Comparison of ENCODE assay signal across 14 cellular contexts in the genomic region with DNA sequence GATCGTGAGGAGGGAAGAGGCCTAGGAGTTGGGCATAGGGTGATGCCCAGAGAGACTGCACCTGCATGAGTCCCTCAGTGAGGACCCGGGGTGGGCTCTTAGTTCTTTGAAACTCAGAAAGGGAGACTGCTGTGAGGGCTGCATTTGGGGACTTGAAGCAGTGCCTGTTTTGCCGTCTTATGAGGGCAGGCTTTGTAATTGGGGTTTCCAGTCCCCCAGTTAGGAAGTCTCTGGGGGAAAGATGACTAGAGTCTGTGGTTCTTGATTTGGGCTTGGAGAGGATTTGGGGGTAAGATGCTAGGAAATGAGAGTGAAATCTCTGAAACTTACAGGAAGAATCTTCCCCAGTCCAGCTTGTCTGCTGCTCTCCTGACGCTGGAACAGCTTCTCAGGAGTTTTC.
DNase-seq lines count a peak whose midpoint lies in the region; ATAC-seq, FAIRE-seq and TF ChIP-seq lines count a peak whose summit lies in the region.
"Had no signal": no experiment of that assay in that cellular context is flagged by ENCODE, and none has a peak within 500 bp of the region (broad histone marks: within the 10 kb centered on the region; RNA-seq: fewer than 3 reads in every experiment).

No MANE protein-coding gene starts in this region.

- H3K27ac ChIP-seq in Panc1 (ENCODE audit: low read length): peak overlapping the region; percentile 86

- intact Hi-C loops in Panc1 (cut with micrococcal nuclease; ENCODE audit: unreplicated experiment): no loop called here

- no TSS peak for BruUV-seq in Panc1 (replicated peaks; lab: Mats Ljungman, UMichigan)

- peaks cover 5% of the 10 kb centered on the region for H3K36me3 Mint-ChIP-seq in T-helper 2 cell treated with Interferon-gamma antibody and Interleukin-4, amounts not matched to agents 5 μg/mL and 100 μg/mL, for 36 hours (ENCODE audit: low read depth)
- no peaks in the 10 kb centered on the region for H3K36me3 Mint-ChIP-seq in immature natural killer cell
- H3K36me3 Mint-ChIP-seq in stimulated activated naive B cell treated with anti-CD40 and anti-IgM and Interleukin-4, amounts not matched to agents 10 μg/mL and 1 μg/mL and 100 μg/mL, for 72 hours: peaks cover 4 to 7% of the 10 kb centered on the region in 2 donors

- H3K9me3 ChIP-seq in Panc1 (ENCODE audit: control insufficient read depth, insufficient read depth, low read depth, low read length): no peaks in the 10 kb centered on the region
- H3K9me3 ChIP-seq: heart right ventricle had no signal

- in situ Hi-C loops in Panc1 (cut with HindIII; ENCODE audit: low pct_unique_long_range_greater_than_20kb, low sequenced_read_pairs): no loop called here

- H3K9me3 Mint-ChIP-seq in T-helper 2 cell treated with Interferon-gamma antibody and Interleukin-4, amounts not matched to agents 5 μg/mL and 100 μg/mL, for 36 hours: no peaks in the 10 kb centered on the region
- no peaks in the 10 kb centered on the region for H3K9me3 Mint-ChIP-seq in immature natural killer cell
- peaks cover 0 to 2% of the 10 kb centered on the region in 2 donors for H3K9me3 Mint-ChIP-seq in stimulated activated naive B cell treated with anti-CD40 and anti-IgM and Interleukin-4, amounts not matched to agents 10 μg/mL and 1 μg/mL and 100 μg/mL, for 72 hours
- H3K9me3 Mint-ChIP-seq: nephron progenitor cell had no signal

- H3K4me1 Mint-ChIP-seq in T-helper 2 cell treated with Interferon-gamma antibody and Interleukin-4, amounts not matched to agents 5 μg/mL and 100 μg/mL, for 36 hours (ENCODE audit: low read depth): peaks cover 16% of the 10 kb centered on the region
- peaks cover 12 to 22% of the 10 kb centered on the region in 2 donors for H3K4me1 Mint-ChIP-seq in immature natural killer cell
- peaks cover 25 to 29% of the 10 kb centered on the region in 2 donors for H3K4me1 Mint-ChIP-seq in stimulated activated naive B cell treated with anti-CD40 and anti-IgM and Interleukin-4, amounts not matched to agents 10 μg/mL and 1 μg/mL and 100 μg/mL, for 72 hours
- H3K4me1 Mint-ChIP-seq: nephron progenitor cell had no signal

- H3K4me1 ChIP-seq in Panc1 (ENCODE audit: control insufficient read depth, insufficient read depth, low read length): peaks cover 37% of the 10 kb centered on the region

- H3K27me3 Mint-ChIP-seq in T-helper 2 cell treated with Interferon-gamma antibody and Interleukin-4, amounts not matched to agents 5 μg/mL and 100 μg/mL, for 36 hours (ENCODE audit: low read depth): no peaks in the 10 kb centered on the region
- peaks cover 0 to 4% (median 0%) of the 10 kb centered on the region in 3 donors for H3K27me3 Mint-ChIP-seq in immature natural killer cell (ENCODE audit: low read depth in 3 of 3)
- no peaks in the 10 kb centered on the region for H3K27me3 Mint-ChIP-seq in stimulated activated naive B cell treated with anti-CD40 and anti-IgM and Interleukin-4, amounts not matched to agents 10 μg/mL and 1 μg/mL and 100 μg/mL, for 72 hours

- H3K4me3 Mint-ChIP-seq in T-helper 2 cell treated with Interferon-gamma antibody and Interleukin-4, amounts not matched to agents 5 μg/mL and 100 μg/mL, for 36 hours: no peak overlapping the region
- H3K4me3 Mint-ChIP-seq in immature natural killer cell: no peak overlapping the region
- peak overlapping the region; percentile 68 to 72 for H3K4me3 Mint-ChIP-seq in stimulated activated naive B cell treated with anti-CD40 and anti-IgM and Interleukin-4, amounts not matched to agents 10 μg/mL and 1 μg/mL and 100 μg/mL, for 72 hours
- H3K4me3 Mint-ChIP-seq: nephron progenitor cell had no signal

- H3K27ac Mint-ChIP-seq in T-helper 2 cell treated with Interferon-gamma antibody and Interleukin-4, amounts not matched to agents 5 μg/mL and 100 μg/mL, for 36 hours: peak overlapping the region; percentile 38
- peak overlapping the region in 4 of 6 donors; percentile 30 to 85 (median 63) for H3K27ac Mint-ChIP-seq in immature natural killer cell
- peak overlapping the region; percentile 96 for H3K27ac Mint-ChIP-seq in stimulated activated naive B cell treated with anti-CD40 and anti-IgM and Interleukin-4, amounts not matched to agents 10 μg/mL and 1 μg/mL and 100 μg/mL, for 72 hours

- H3K36me3 ChIP-seq in Panc1 (ENCODE audit: control insufficient read depth, insufficient read depth, low read length): no peaks in the 10 kb centered on the region
- H3K36me3 ChIP-seq: heart right ventricle had no signal

- H3K4me3 ChIP-seq in Panc1 (ENCODE audit: low read depth in 2 of 2, low read length in 2 of 2): no peak overlapping the region
- H3K4me3 ChIP-seq: heart right ventricle had no signal

- CTCF ChIA-PET in Panc1 (lab: Charles Lee): interaction anchor here (0.9 kb wide), 1 partner anchor 11 kb away, joined by 3 read pairs; no protein-coding TSS in a partner anchor

- H3K27me3 ChIP-seq in Panc1 (ENCODE audit: control insufficient read depth, insufficient read depth, low read length): no peaks in the 10 kb centered on the region
- H3K27me3 ChIP-seq: heart right ventricle had no signal

- FAIRE-seq in D721Med (lab: Jason Lieb, UNC): no peak
- FAIRE-seq: A204.1 had no signal

- POLR2A ChIA-PET in Panc1 (lab: Charles Lee): no interaction called here

- TF ChIP-seq CTCF in Panc1 (IDR thresholded peaks at IDR 0.05) (no peak), D721Med (IDR thresholded peaks at IDR 0.05; ENCODE audit: insufficient read depth, missing control alignments) (no peak)

- no peak for DNase-seq in T-helper 2 cell treated with Interferon-gamma antibody and Interleukin-4, amounts not matched to agents 5 μg/mL and 100 μg/mL, for 36 hours (ENCODE audit: low spot score)
- DNase-seq in T-helper 2 cell (no peak), Panc1 (ENCODE audit: low read depth, low spot score) (no peak), immature natural killer cell (no peak), H4 (ENCODE audit: low spot score) (no peak), left lobe of liver (ENCODE audit: low spot score) (no peak), D721Med (ENCODE audit: insufficient read length, low spot score) (no peak)
- DNase-seq in stimulated activated naive B cell treated with anti-CD40 and anti-IgM and Interleukin-4, amounts not matched to agents 10 μg/mL and 1 μg/mL and 100 μg/mL, for 72 hours: no peak
- DNase-seq: KBM-7, NCI-H1436, NCI-H446 treated with DMSO at 0.1 percent for 48 hours, nephron progenitor cell had no signal

- ATAC-seq in Panc1 (peak; percentile 6; the same call in 1 of the 2 replicates), left lobe of liver (no peak)
- peak; percentile 47 to 53 for ATAC-seq in stimulated activated naive B cell treated with anti-CD40 and anti-IgM and Interleukin-4, amounts not matched to agents 10 μg/mL and 1 μg/mL and 100 μg/mL, for 72 hours (replicated peaks)

Comparison
In these comparisons a context has a peak if more than half of its experiments do, and no peak if none do; other contexts are left out.
1. H3K27ac Mint-ChIP-seq: peak in every context shown above with its lines; median percentile 96 in stimulated activated naive B cell treated with anti-CD40 and anti-IgM and Interleukin-4, amounts not matched to agents 10 μg/mL and 1 μg/mL and 100 μg/mL, for 72 hours; 63 in immature natural killer cell; 38 in T-helper 2 cell treated with Interferon-gamma antibody and Interleukin-4, amounts not matched to agents 5 μg/mL and 100 μg/mL, for 36 hours.
2. H3K4me3 Mint-ChIP-seq: peak in stimulated activated naive B cell treated with anti-CD40 and anti-IgM and Interleukin-4, amounts not matched to agents 10 μg/mL and 1 μg/mL and 100 μg/mL, for 72 hours (2 of 2); none in T-helper 2 cell treated with Interferon-gamma antibody and Interleukin-4, amounts not matched to agents 5 μg/mL and 100 μg/mL, for 36 hours (single experiment) and immature natural killer cell (0 of 5).